Comparison of ENCODE assay signal across 20 cellular contexts in the genomic region with DNA sequence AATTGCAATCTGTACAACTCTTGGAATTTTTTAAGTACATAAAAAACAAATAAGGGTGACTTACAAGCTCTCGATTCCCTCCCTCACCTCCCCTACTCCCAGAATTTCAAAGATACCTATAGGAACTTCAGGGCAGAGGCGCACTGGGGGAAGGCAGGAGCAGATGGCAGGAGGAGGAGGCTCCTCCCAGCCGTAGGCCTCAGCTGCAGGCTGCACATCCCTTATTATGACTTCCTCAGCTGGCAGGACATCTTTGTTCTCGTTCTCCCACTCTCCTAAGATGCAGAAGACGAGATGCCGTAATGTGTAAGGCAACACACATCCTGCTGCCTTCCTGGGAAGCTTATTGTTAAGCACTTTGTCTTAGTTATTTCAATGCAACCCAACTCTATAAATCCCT.
"Had no signal": no experiment of that assay in that cellular context is flagged by ENCODE, and none has a peak within 500 bp of the region (broad histone marks: within the 10 kb centered on the region; RNA-seq: fewer than 3 reads in every experiment).

No MANE protein-coding gene starts in this region.

- H3K4me3 ChIP-seq: heart left ventricle, psoas muscle, sigmoid colon, skin epidermis, testis, tibial nerve had no signal

- H3K27ac ChIP-seq: foreskin keratinocyte, heart left ventricle, parathyroid adenoma, psoas muscle, sigmoid colon, skin epidermis, testis, tibial nerve had no signal

- H3K27ac Mint-ChIP-seq: effector memory CD8-positive, alpha-beta T cell; memory B cell; mesothelial cell of epicardium; natural killer cell treated with Interleukin-12 subunit alpha and Interleukin-12 subunit beta and Interleukin-15 and Interleukin-18, amount 100 ng/mL, for 72 hours had no signal

- H3K9me3 ChIP-seq: heart left ventricle, psoas muscle, sigmoid colon, testis, tibial nerve had no signal

- H3K4me3 Mint-ChIP-seq: effector memory CD8-positive, alpha-beta T cell; memory B cell; mesothelial cell of epicardium; natural killer cell treated with Interleukin-12 subunit alpha and Interleukin-12 subunit beta and Interleukin-15 and Interleukin-18, amount 100 ng/mL, for 72 hours; stimulated activated naive B cell treated with anti-CD40 and anti-IgM and Interleukin-4, amounts not matched to agents 10 μg/mL and 1 μg/mL and 100 μg/mL, for 72 hours; stimulated activated naive CD8-positive, alpha-beta T cell treated with anti-CD3 and anti-CD28 coated beads, Interleukin-15, amount 100 ng/mL, for 72 hours had no signal

- H3K9me3 Mint-ChIP-seq: memory B cell; mesothelial cell of epicardium; natural killer cell treated with Interleukin-12 subunit alpha and Interleukin-12 subunit beta and Interleukin-15 and Interleukin-18, amount 100 ng/mL, for 72 hours; stimulated activated naive B cell treated with anti-CD40 and anti-IgM and Interleukin-4, amounts not matched to agents 10 μg/mL and 1 μg/mL and 100 μg/mL, for 72 hours had no signal

- H3K27me3 ChIP-seq: foreskin keratinocyte, heart left ventricle, sigmoid colon, testis, tibial nerve had no signal

- H3K27me3 Mint-ChIP-seq: stimulated activated naive B cell treated with anti-CD40 and anti-IgM and Interleukin-4, amounts not matched to agents 10 μg/mL and 1 μg/mL and 100 μg/mL, for 72 hours; stimulated activated naive CD8-positive, alpha-beta T cell treated with anti-CD3 and anti-CD28 coated beads, Interleukin-15, amount 100 ng/mL, for 72 hours had no signal

- H3K36me3 Mint-ChIP-seq: memory B cell; mesothelial cell of epicardium; natural killer cell treated with Interleukin-12 subunit alpha and Interleukin-12 subunit beta and Interleukin-15 and Interleukin-18, amount 100 ng/mL, for 72 hours; stimulated activated naive B cell treated with anti-CD40 and anti-IgM and Interleukin-4, amounts not matched to agents 10 μg/mL and 1 μg/mL and 100 μg/mL, for 72 hours had no signal

- DNase-seq: central memory CD4-positive, alpha-beta T cell; cortex of kidney; effector memory CD8-positive, alpha-beta T cell; heart left ventricle; hippocampal formation; kidney glomerular epithelial cell; psoas muscle; sigmoid colon; stimulated activated CD4-positive, alpha-beta T cell treated with anti-CD3 and anti-CD28 coated beads, Interleukin-2, amount 100 ng/mL, for 24 hours; stimulated activated CD4-positive, alpha-beta T cell treated with anti-CD3 and anti-CD28 coated beads, Interleukin-4, amount 100 ng/mL, for 4 hours; stimulated activated naive B cell treated with anti-CD40 and anti-IgM and Interleukin-4, amounts not matched to agents 10 μg/mL and 1 μg/mL and 100 μg/mL, for 72 hours; stimulated activated naive CD8-positive, alpha-beta T cell treated with anti-CD3 and anti-CD28 coated beads, Interleukin-15, amount 100 ng/mL, for 72 hours; testis had no signal

- H3K36me3 ChIP-seq: heart left ventricle, sigmoid colon, tibial nerve had no signal

- H3K4me1 ChIP-seq: foreskin keratinocyte, parathyroid adenoma, psoas muscle, sigmoid colon had no signal

- H3K4me1 Mint-ChIP-seq: memory B cell; stimulated activated naive B cell treated with anti-CD40 and anti-IgM and Interleukin-4, amounts not matched to agents 10 μg/mL and 1 μg/mL and 100 μg/mL, for 72 hours; stimulated activated naive CD8-positive, alpha-beta T cell treated with anti-CD3 and anti-CD28 coated beads, Interleukin-15, amount 100 ng/mL, for 72 hours had no signal
